8 cellular contexts compared by ENCODE assay signal in genomic region chr11:46390331-46391171, GRCh38. TPM values are rescaled to one million over a fixed set of nuclear protein-coding genes. Genes with fewer than 3 reads are reported as not detected.
A peak's percentile ranks its signal among the peaks of the same experiment; 100 is the strongest.
DNase-seq lines count a peak whose midpoint lies in the region; ATAC-seq, FAIRE-seq and TF ChIP-seq lines count a peak whose summit lies in the region.
"Had no signal": no experiment of that assay in that cellular context is flagged by ENCODE, and none has a peak within 500 bp of the region (broad histone marks: within the 10 kb centered on the region; RNA-seq: fewer than 3 reads in every experiment).

No MANE protein-coding gene starts in this region.

- H3K27ac ChIP-seq in GM12878 (ENCODE audit: control insufficient read depth, insufficient read depth) = no peak overlapping the region

- no peak overlapping the region for H3K27ac Mint-ChIP-seq in Caco-2 (ENCODE audit: unreplicated experiment)
- no peak overlapping the region for H3K27ac Mint-ChIP-seq in HFFc6
- no peak overlapping the region for H3K27ac Mint-ChIP-seq in nephron

- DNase-seq in Caco-2 (no peak), HFFc6 (no peak), GM12878 (ENCODE audit: low read depth, low spot score) (no peak), NCI-H226 (no peak), SHP77 treated with DMSO at 0.1 percent for 48 hours (lab: John Stamatoyannopoulos, UW) (no peak)

- peak overlapping the region; percentile 84 for H3K4me2 ChIP-seq in GM12878 (ENCODE audit: control insufficient read depth, insufficient read depth)

- H3K4me3 ChIP-seq in Caco-2 (ENCODE audit: low read depth, low read length) (peak overlapping the region; percentile 55), GM12878 (peak overlapping the region; percentile 74; the same call in 1 of the 2 replicates)

- no peak for FAIRE-seq in GM12878 (lab: Jason Lieb, UNC)
- FAIRE-seq: RCC 7860 had no signal

- SMC1A ChIA-PET in GM12878 (lab: Charles Lee; ENCODE audit: uncharacterized antibody, unreplicated experiment) = interaction anchor here (0.6 to 4.9 kb wide), 10 partner anchors 28 to 235 kb away, joined by 3 to 24 read pairs (median 4); no protein-coding TSS in a partner anchor

- CTCF ChIA-PET in Caco-2 (lab: Charles Lee) = interaction anchor here (1.7 to 2.5 kb wide), 2 partner anchors 7 to 153 kb away, joined by 16 to 17 read pairs; no protein-coding TSS in a partner anchor
- CTCF ChIA-PET in GM12878 (lab: Yijun Ruan, JAX) = interaction anchor here (0.8 to 6.7 kb wide), 12 partner anchors 11 to 227 kb away, joined by 3 to 94 read pairs (median 10); partner anchors contain the start of genes ATG13 and HARBI1

- WGBS in GM12878 (ENCODE audit: insufficient coverage, insufficient replicate concordance, low lambda C conversion rate, missing lambda C conversion rate) = 36% methylated on average over 35 of the region's 49 CpGs

- no peak for TF ChIP-seq POLR2A in GM12878 (IDR thresholded peaks at IDR 0.05; ENCODE audit: low read depth, low read length)

- H3K4me3 Mint-ChIP-seq in Caco-2 (ENCODE audit: unreplicated experiment) (peak overlapping the region; percentile 76), HFFc6 (peak overlapping the region; percentile 80), nephron (peak overlapping the region; percentile 67 to 73 (median 68))

- no TSS peak for BruUV-seq in Caco-2 (replicated peaks; lab: Mats Ljungman, UMichigan)
- BruUV-seq in GM12878 (replicated peaks; lab: Mats Ljungman, UMichigan) = no TSS peak

- no peaks in the 10 kb centered on the region for H3K36me3 ChIP-seq in Caco-2 (ENCODE audit: control insufficient read depth, insufficient read depth, low read length)
- no peaks in the 10 kb centered on the region for H3K36me3 ChIP-seq in GM12878 (ENCODE audit: control insufficient read depth in 2 of 2, insufficient read depth in 2 of 2, low read length in 1 of 2)

- H3K4me1 ChIP-seq in Caco-2 (peaks cover 11% of the 10 kb centered on the region), GM12878 (ENCODE audit: control insufficient read depth, insufficient read depth, low read length) (peaks cover 6% of the 10 kb centered on the region)

- peaks cover 6% of the 10 kb centered on the region for H3K27me3 ChIP-seq in Caco-2 (replicated peaks; ENCODE audit: control insufficient read depth, insufficient read depth, low read length)
- H3K27me3 ChIP-seq in GM12878 (replicated peaks in 1 of 2; ENCODE audit: control insufficient read depth in 2 of 2, insufficient read depth in 2 of 2, low read length in 1 of 2) = peaks cover 13 to 16% of the 10 kb centered on the region in 2 experiments

- TF ChIP-seq CTCF in Caco-2 (IDR thresholded peaks at IDR 0.05; ENCODE audit: insufficient read depth in 1 of 2, low read depth in 1 of 2, low read length in 1 of 2, severe bottlenecking in 1 of 2, unreplicated experiment in 1 of 2) (no peak), HFFc6 (IDR thresholded peaks at IDR 0.05) (no peak), GM12878 (IDR thresholded peaks at IDR 0.05 in 2 of 3, conservative IDR thresholded peaks at IDR 0.05 in 1 of 3; ENCODE audit: control insufficient read depth in 2 of 3, extremely low read depth in 1 of 3, insufficient read depth in 1 of 3, low read depth in 3 of 3, low read length in 3 of 3) (no peak), nephron (IDR thresholded peaks at IDR 0.05; ENCODE audit: unreplicated experiment in 3 of 3) (no peak)

- in situ Hi-C loops in GM12878 (cut with MboI) = loop anchor here (10.0 kb wide), 1 partner anchor 144 kb away; no protein-coding TSS in a partner anchor

- H2AFZ ChIP-seq in GM12878 (ENCODE audit: control insufficient read depth, low read depth, low read length) = no peak overlapping the region

- RAD21 ChIA-PET in GM12878 (lab: Charles Lee; ENCODE audit: unreplicated experiment) = interaction anchor here (0.6 to 3.4 kb wide), 11 partner anchors 10 to 141 kb away, joined by 3 to 16 read pairs (median 5); no protein-coding TSS in a partner anchor

- H4K20me1 ChIP-seq in GM12878 (ENCODE audit: control insufficient read depth, insufficient read depth) = no peaks in the 10 kb centered on the region

- H3K9me3 Mint-ChIP-seq in Caco-2 (ENCODE audit: unreplicated experiment) = no peaks in the 10 kb centered on the region
- no peaks in the 10 kb centered on the region for H3K9me3 Mint-ChIP-seq in HFFc6
- H3K9me3 Mint-ChIP-seq in nephron = no peaks in the 10 kb centered on the region

- intact Hi-C loops in Caco-2 (cut with micrococcal nuclease; ENCODE audit: unreplicated experiment) (no loop called here), GM12878 (cut with micrococcal nuclease; ENCODE audit: unreplicated experiment) (no loop called here)

- H3K36me3 Mint-ChIP-seq in Caco-2 (ENCODE audit: insufficient read depth, unreplicated experiment) (peaks cover 31% of the 10 kb centered on the region), HFFc6 (ENCODE audit: low read depth) (no peaks in the 10 kb centered on the region; the same call in 1 of the 2 replicates), nephron (ENCODE audit: low read depth) (no peaks in the 10 kb centered on the region)

- POLR2A ChIA-PET in Caco-2 (lab: Charles Lee) = no interaction called here
- POLR2A ChIA-PET in GM12878 (lab: Charles Lee) = no interaction called here

- H3K27me3 Mint-ChIP-seq in Caco-2 (ENCODE audit: insufficient read depth, unreplicated experiment) (peaks cover 12% of the 10 kb centered on the region), HFFc6 (ENCODE audit: insufficient read depth) (peaks cover 23% of the 10 kb centered on the region), nephron (ENCODE audit: low read depth) (peaks cover 74% of the 10 kb centered on the region)

- peak; percentile 4; the same call in 2 of the 3 replicates for ATAC-seq in GM12878
- ATAC-seq in HG02870 (IDR thresholded peaks at IDR 0.05; ENCODE audit: unreplicated experiment) = no peak

- H3K4me1 Mint-ChIP-seq in Caco-2 (ENCODE audit: low read depth, unreplicated experiment) (peaks cover 19% of the 10 kb centered on the region), HFFc6 (ENCODE audit: low read depth) (peaks cover 32% of the 10 kb centered on the region), nephron (peaks cover 20% of the 10 kb centered on the region)

- H3K79me2 ChIP-seq in GM12878 (ENCODE audit: control insufficient read depth, insufficient read depth, low read length) = no peaks in the 10 kb centered on the region

- TF ChIP-seq EP300 in GM12878 (IDR thresholded peaks at IDR 0.05; ENCODE audit: borderline replicate concordance in 1 of 2, control insufficient read depth in 1 of 2, low read depth in 2 of 2, low read length in 2 of 2) = no peak

- no peak for TF ChIP-seq RAD21 in GM12878 (IDR thresholded peaks at IDR 0.05; ENCODE audit: insufficient read depth, low read depth, low read length)

- no peak overlapping the region for H3K9ac ChIP-seq in GM12878 (ENCODE audit: control insufficient read depth, insufficient read depth, low read length)

- H3K9me3 ChIP-seq in Caco-2 = no peaks in the 10 kb centered on the region
- no peaks in the 10 kb centered on the region for H3K9me3 ChIP-seq in GM12878 (replicated peaks; ENCODE audit: control insufficient read depth, insufficient read depth, low read length)

RNA-seq across cellular contexts. Expression of gene CHRM4, which starts 1.0 kb away (rescaled TPM):
- 0.27 and 0.28 TPM in 2 replicates for total RNA-seq in Caco-2 (2022)
- total RNA-seq in HFFc6 (2021; fragmentation: NEBNext Ultra II Directional; extraction: Animal tissue kit (Norgen Biotek cat#: 25700)) = not detected
- not detected in 2 replicates for total RNA-seq in GM12878 (2013; cell fraction: nucleolus; rRNA removed)
- total RNA-seq in GM12878 (2014; rRNA removed) = 0.23 TPM in 1 of 2 replicates, not detected in the other
- total RNA-seq in GM12878 (2014; rRNA removed; fragmentation: Illumina TruSeq; extraction: Trizol) = not detected in 2 replicates
- 0.13 TPM in 1 of 2 replicates, not detected in the other for total RNA-seq in GM12878 (2021)
- polyA plus RNA-seq in GM12878 (2011; ENCODE audit: low read depth) = 0.17 TPM
- not detected in 2 replicates for polyA plus RNA-seq in GM12878 (2011; rRNA removed)
- 0.04 and 0.05 TPM in 2 replicates for polyA plus RNA-seq in GM12878 (2011; cell fraction: cytosol; rRNA removed)
- polyA plus RNA-seq in GM12878 (2011; cell fraction: nucleus; rRNA removed) = 0.13 TPM in 1 of 2 replicates, not detected in the other
- polyA plus RNA-seq in GM12878 (2012) = 0.11 and 0.16 TPM in 2 replicates
- 0.12 TPM in 1 of 2 replicates, not detected in the other for polyA plus RNA-seq in GM12878 (2014; fragmentation: Illumina TruSeq; extraction: Trizol)
- not detected for polyA plus RNA-seq in GM12878 (2014; fragmentation: Nextera tagmentation; extraction: Ambion mirVana)
- not detected in 2 replicates for polyA plus RNA-seq in GM12878 (2014; rRNA removed)
- not detected for polyA plus RNA-seq in GM12878 (2016; fragmentation: Nextera tagmentation; extraction: Ambion mirVana)
- polyA minus RNA-seq in GM12878 (2011; rRNA and poly(A)+ RNA removed) = not detected in 2 replicates
- not detected in 2 replicates for polyA minus RNA-seq in GM12878 (2011; cell fraction: cytosol; rRNA and poly(A)+ RNA removed)
- polyA minus RNA-seq in GM12878 (2011; cell fraction: nucleus; rRNA and poly(A)+ RNA removed) = not detected in 2 replicates

RNA-seq across cellular contexts. Expression of gene MDK, which starts 9.1 kb away (rescaled TPM):
- total RNA-seq in Caco-2 (2022) = 601 and 699 TPM in 2 replicates
- 10 to 100 TPM in 5 of 6 experiments, 1 to 10 TPM in 1; 9.7 to 22.9 (median 18.9) TPM for total RNA-seq in HFFc6 (2021; fragmentation: NEBNext Ultra II Directional; extraction: Animal tissue kit (Norgen Biotek cat#: 25700))
- 9.0 and 12.6 TPM in 2 replicates for total RNA-seq in GM12878 (2013; cell fraction: nucleolus; rRNA removed)
- 6.9 and 8.5 TPM in 2 replicates for total RNA-seq in GM12878 (2014; rRNA removed)
- 4.7 and 5.5 TPM in 2 replicates for total RNA-seq in GM12878 (2014; rRNA removed; fragmentation: Illumina TruSeq; extraction: Trizol)
- total RNA-seq in GM12878 (2021) = 11.2 and 12.8 TPM in 2 replicates
- 7.4 TPM for polyA plus RNA-seq in GM12878 (2011; ENCODE audit: low read depth)
- polyA plus RNA-seq in GM12878 (2011; rRNA removed) = 2.6 and 3.8 TPM in 2 replicates
- polyA plus RNA-seq in GM12878 (2011; cell fraction: cytosol; rRNA removed) = 9.0 and 10.2 TPM in 2 replicates
- polyA plus RNA-seq in GM12878 (2011; cell fraction: nucleus; rRNA removed) = 4.6 and 4.7 TPM in 2 replicates
- polyA plus RNA-seq in GM12878 (2012) = 6.1 and 9.0 TPM in 2 replicates
- 3.0 and 12.3 TPM in 2 replicates for polyA plus RNA-seq in GM12878 (2014; fragmentation: Illumina TruSeq; extraction: Trizol)
- polyA plus RNA-seq in GM12878 (2014; fragmentation: Nextera tagmentation; extraction: Ambion mirVana) = 1 to 10 TPM in 1 of 2 experiments, under 1 TPM in 1; 0.77 to 2.3 TPM
- 12.6 and 17.8 TPM in 2 replicates for polyA plus RNA-seq in GM12878 (2014; rRNA removed)
- polyA plus RNA-seq in GM12878 (2016; fragmentation: Nextera tagmentation; extraction: Ambion mirVana) = 10 to 100 TPM; 11.8 to 13.7 TPM
- 1.4 and 1.5 TPM in 2 replicates for polyA minus RNA-seq in GM12878 (2011; rRNA and poly(A)+ RNA removed)
- polyA minus RNA-seq in GM12878 (2011; cell fraction: cytosol; rRNA and poly(A)+ RNA removed) = 2.5 TPM in 1 of 2 replicates, not detected in the other
- 0.48 and 1.3 TPM in 2 replicates for polyA minus RNA-seq in GM12878 (2011; cell fraction: nucleus; rRNA and poly(A)+ RNA removed)

RNA-seq across cellular contexts. Expression of gene DGKZ, which starts 43.3 kb away (rescaled TPM):
- total RNA-seq in Caco-2 (2022) = 59.3 and 59.5 TPM in 2 replicates
- 10 to 100 TPM; 40.4 to 49.8 (median 46.2) TPM for total RNA-seq in HFFc6 (2021; fragmentation: NEBNext Ultra II Directional; extraction: Animal tissue kit (Norgen Biotek cat#: 25700))
- total RNA-seq in GM12878 (2013; cell fraction: nucleolus; rRNA removed) = 125 and 130 TPM in 2 replicates
- 59.0 and 67.4 TPM in 2 replicates for total RNA-seq in GM12878 (2014; rRNA removed)
- 17.5 and 22.3 TPM in 2 replicates for total RNA-seq in GM12878 (2014; rRNA removed; fragmentation: Illumina TruSeq; extraction: Trizol)
- 69.3 and 78.4 TPM in 2 replicates for total RNA-seq in GM12878 (2021)
- polyA plus RNA-seq in GM12878 (2011; ENCODE audit: low read depth) = 16.5 TPM
- 16.5 and 35.2 TPM in 2 replicates for polyA plus RNA-seq in GM12878 (2011; rRNA removed)
- polyA plus RNA-seq in GM12878 (2011; cell fraction: cytosol; rRNA removed) = 68.4 and 86.8 TPM in 2 replicates
- 403 and 444 TPM in 2 replicates for polyA plus RNA-seq in GM12878 (2011; cell fraction: nucleus; rRNA removed)
- polyA plus RNA-seq in GM12878 (2012) = 43.3 and 52.1 TPM in 2 replicates
- polyA plus RNA-seq in GM12878 (2014; fragmentation: Illumina TruSeq; extraction: Trizol) = 8.3 and 29.0 TPM in 2 replicates
- 1 to 10 TPM in 1 of 2 experiments, under 1 TPM in 1; 0.50 to 1.6 TPM for polyA plus RNA-seq in GM12878 (2014; fragmentation: Nextera tagmentation; extraction: Ambion mirVana)
- 68.4 and 78.5 TPM in 2 replicates for polyA plus RNA-seq in GM12878 (2014; rRNA removed)
- polyA plus RNA-seq in GM12878 (2016; fragmentation: Nextera tagmentation; extraction: Ambion mirVana) = 10 to 100 TPM; 43.7 to 44.6 TPM
- 36.9 and 81.4 TPM in 2 replicates for polyA minus RNA-seq in GM12878 (2011; rRNA and poly(A)+ RNA removed)
- 26.5 and 41.5 TPM in 2 replicates for polyA minus RNA-seq in GM12878 (2011; cell fraction: cytosol; rRNA and poly(A)+ RNA removed)
- polyA minus RNA-seq in GM12878 (2011; cell fraction: nucleus; rRNA and poly(A)+ RNA removed) = 67.3 and 115 TPM in 2 replicates

Comparison
In these comparisons a context has a peak if more than half of its experiments do, and no peak if none do; other contexts are left out.
1. RNA of gene MDK, which starts 9.1 kb away (total RNA-seq): 601 to 699 TPM in Caco-2; 9.7 to 22.9 TPM in HFFc6 and 4.7 to 12.8 TPM in GM12878; every median in the first group is over 10 times any median in the second.
2. Peak in every context shown above with its lines, with median percentiles within 50 percentile points of each other: H3K4me3 Mint-ChIP-seq.